1 cellular context compared by ENCODE assay signal in the genomic region with DNA sequence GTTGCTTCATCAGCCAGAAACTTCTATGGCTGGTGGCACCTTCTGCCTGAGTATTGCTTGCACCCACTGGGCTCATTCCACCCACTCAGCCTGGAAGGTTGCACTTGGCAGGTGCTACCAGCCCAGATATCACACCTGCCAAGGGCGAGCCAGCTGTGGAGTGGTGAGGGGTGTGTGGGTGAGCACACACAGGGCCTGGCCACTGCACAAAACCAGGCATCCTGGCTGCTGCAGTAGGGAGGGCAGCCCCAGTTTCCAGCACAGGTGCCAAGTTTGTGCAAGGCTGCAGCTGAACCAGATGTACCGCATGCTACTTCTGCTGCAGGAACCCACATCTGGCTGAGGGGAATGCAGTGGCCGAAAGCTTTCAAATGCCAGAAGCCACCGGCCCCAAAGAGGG.
TF ChIP-seq lines count a peak whose summit lies in the region.

No MANE protein-coding gene starts in this region.

TF ChIP-seq in H1, 55 proteins besides CTCF, POLR2A, EP300 and RAD21 (continued from another document):
- TF ChIP-seq CBX5 (IDR thresholded peaks at IDR 0.05; ENCODE audit: low read depth, low read length), result no peak
- TF ChIP-seq POU5F1 (IDR thresholded peaks at IDR 0.05; ENCODE audit: low read depth, low read length), result no peak
- TF ChIP-seq HDAC2 (IDR thresholded peaks at IDR 0.05; ENCODE audit: borderline replicate concordance in 1 of 2, low read depth in 2 of 2, low read length in 2 of 2), result no peak
- no peak for TF ChIP-seq CEBPB (IDR thresholded peaks at IDR 0.05; ENCODE audit: low read depth, low read length)
- no peak for TF ChIP-seq RBBP5 (IDR thresholded peaks at IDR 0.05; ENCODE audit: borderline replicate concordance, low read depth, low read length)
- TF ChIP-seq ASH2L (IDR thresholded peaks at IDR 0.05; ENCODE audit: low read length), result no peak
- TF ChIP-seq PHF8 (conservative IDR thresholded peaks at IDR 0.05; ENCODE audit: low read depth, low read length), result no peak
- no peak for TF ChIP-seq GABPA (IDR thresholded peaks at IDR 0.05; ENCODE audit: borderline replicate concordance, insufficient read depth, low read length)
- TF ChIP-seq BCL11A (IDR thresholded peaks at IDR 0.05; ENCODE audit: low read depth in 2 of 2, low read length in 2 of 2), result no peak
- no peak for TF ChIP-seq CTBP2 (IDR thresholded peaks at IDR 0.05; ENCODE audit: borderline replicate concordance, insufficient read depth, insufficient read length, low read length)
- TF ChIP-seq SP2 (IDR thresholded peaks at IDR 0.05; ENCODE audit: low read length), result no peak
- TF ChIP-seq CBX8 (IDR thresholded peaks at IDR 0.05; ENCODE audit: borderline replicate concordance, low read depth, low read length), result no peak
- TF ChIP-seq, protein P1, sequence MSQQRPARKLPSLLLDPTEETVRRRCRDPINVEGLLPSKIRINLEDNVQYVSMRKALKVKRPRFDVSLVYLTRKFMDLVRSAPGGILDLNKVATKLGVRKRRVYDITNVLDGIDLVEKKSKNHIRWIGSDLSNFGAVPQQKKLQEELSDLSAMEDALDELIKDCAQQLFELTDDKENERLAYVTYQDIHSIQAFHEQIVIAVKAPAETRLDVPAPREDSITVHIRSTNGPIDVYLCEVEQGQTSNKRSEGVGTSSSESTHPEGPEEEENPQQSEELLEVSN (IDR thresholded peaks at IDR 0.05), result no peak
- TF ChIP-seq, protein P2, sequence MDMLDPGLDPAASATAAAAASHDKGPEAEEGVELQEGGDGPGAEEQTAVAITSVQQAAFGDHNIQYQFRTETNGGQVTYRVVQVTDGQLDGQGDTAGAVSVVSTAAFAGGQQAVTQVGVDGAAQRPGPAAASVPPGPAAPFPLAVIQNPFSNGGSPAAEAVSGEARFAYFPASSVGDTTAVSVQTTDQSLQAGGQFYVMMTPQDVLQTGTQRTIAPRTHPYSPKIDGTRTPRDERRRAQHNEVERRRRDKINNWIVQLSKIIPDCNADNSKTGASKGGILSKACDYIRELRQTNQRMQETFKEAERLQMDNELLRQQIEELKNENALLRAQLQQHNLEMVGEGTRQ (IDR thresholded peaks at IDR 0.05; ENCODE audit: low read length), result no peak
